ENCODE assay signal across 1 cellular context in genomic region chr16:11180489-11180888, GRCh38.
A peak's percentile ranks its signal among the peaks of the same experiment; 100 is the strongest.
TF ChIP-seq lines count a peak whose summit lies in the region.

No MANE protein-coding gene starts in this region.

TF ChIP-seq in GM12878, 131 proteins besides CTCF, POLR2A, EP300 and RAD21 (continued from another document):
- no peak for TF ChIP-seq ZNF24 (IDR thresholded peaks at IDR 0.05)
- peak; percentile 60 for TF ChIP-seq JUNB (IDR thresholded peaks at IDR 0.05)
- TF ChIP-seq NFXL1 (IDR thresholded peaks at IDR 0.05; ENCODE audit: borderline replicate concordance) = no peak
- no peak for TF ChIP-seq HCFC1 (IDR thresholded peaks at IDR 0.05; ENCODE audit: low read length)
- TF ChIP-seq RELB (IDR thresholded peaks at IDR 0.05; ENCODE audit: low read depth) = peak; percentile 24; the same call in 1 of the 2 replicates
- peak; percentile 26; the same call in 1 of the 2 replicates for TF ChIP-seq SPI1 (IDR thresholded peaks at IDR 0.05; ENCODE audit: borderline replicate concordance, insufficient read depth, low read depth, low read length)
- peak; percentile 50; the same call in 1 of the 2 replicates for TF ChIP-seq IRF4 (IDR thresholded peaks at IDR 0.05; ENCODE audit: low read depth, low read length)
- TF ChIP-seq ZBTB40 (IDR thresholded peaks at IDR 0.05; ENCODE audit: borderline replicate concordance) = no peak
- TF ChIP-seq HSF1 (IDR thresholded peaks at IDR 0.05; ENCODE audit: low read depth, low read length) = no peak
- TF ChIP-seq LARP7 (IDR thresholded peaks at IDR 0.05) = 0 out of 2 replicates have a peak, but pooled peaks have one; percentile 24
- peak; percentile 40; the same call in 1 of the 2 replicates for TF ChIP-seq IKZF1 (conservative IDR thresholded peaks at IDR 0.05)
- TF ChIP-seq MYB (IDR thresholded peaks at IDR 0.05; ENCODE audit: borderline replicate concordance, low read depth, low read length) = no peak
- TF ChIP-seq ZNF687 (IDR thresholded peaks at IDR 0.05) = peak; percentile 65; the same call in 1 of the 2 replicates
- TF ChIP-seq SKIL (IDR thresholded peaks at IDR 0.05; ENCODE audit: low read depth, poor library complexity, severe bottlenecking) = peak; percentile 26
- TF ChIP-seq TCF12 (IDR thresholded peaks at IDR 0.05; ENCODE audit: low read depth, low read length) = no peak
- TF ChIP-seq POLR2AphosphoS5 (IDR thresholded peaks at IDR 0.05; ENCODE audit: low read length) = 0 out of 2 replicates have a peak, but pooled peaks have one; percentile 38
- no peak for TF ChIP-seq ATF3 (IDR thresholded peaks at IDR 0.05; ENCODE audit: borderline replicate concordance, extremely low read depth, low read depth, low read length)
- no peak; the same call in 1 of the 2 replicates for TF ChIP-seq PAX5 (IDR thresholded peaks at IDR 0.05; ENCODE audit: borderline replicate concordance, low read depth, low read length)
- TF ChIP-seq SMARCA5 (IDR thresholded peaks at IDR 0.05) = no peak
- no peak for TF ChIP-seq HDAC2 (IDR thresholded peaks at IDR 0.05)
- no peak for TF ChIP-seq CUX1 (IDR thresholded peaks at IDR 0.05; ENCODE audit: insufficient replicate concordance, low read depth, low read length)
- peak; percentile 11 to 71; a peak in 2 of 4 replicates for TF ChIP-seq BHLHE40 (IDR thresholded peaks at IDR 0.05; ENCODE audit: borderline replicate concordance in 1 of 2, low read depth in 2 of 2, low read length in 1 of 2)
- no peak for TF ChIP-seq ZBTB33 (IDR thresholded peaks at IDR 0.05)
- TF ChIP-seq CHD1 (IDR thresholded peaks at IDR 0.05; ENCODE audit: low read depth, low read length) = no peak
